Comparison of ENCODE assay signal across 8 cellular contexts in the genomic region with DNA sequence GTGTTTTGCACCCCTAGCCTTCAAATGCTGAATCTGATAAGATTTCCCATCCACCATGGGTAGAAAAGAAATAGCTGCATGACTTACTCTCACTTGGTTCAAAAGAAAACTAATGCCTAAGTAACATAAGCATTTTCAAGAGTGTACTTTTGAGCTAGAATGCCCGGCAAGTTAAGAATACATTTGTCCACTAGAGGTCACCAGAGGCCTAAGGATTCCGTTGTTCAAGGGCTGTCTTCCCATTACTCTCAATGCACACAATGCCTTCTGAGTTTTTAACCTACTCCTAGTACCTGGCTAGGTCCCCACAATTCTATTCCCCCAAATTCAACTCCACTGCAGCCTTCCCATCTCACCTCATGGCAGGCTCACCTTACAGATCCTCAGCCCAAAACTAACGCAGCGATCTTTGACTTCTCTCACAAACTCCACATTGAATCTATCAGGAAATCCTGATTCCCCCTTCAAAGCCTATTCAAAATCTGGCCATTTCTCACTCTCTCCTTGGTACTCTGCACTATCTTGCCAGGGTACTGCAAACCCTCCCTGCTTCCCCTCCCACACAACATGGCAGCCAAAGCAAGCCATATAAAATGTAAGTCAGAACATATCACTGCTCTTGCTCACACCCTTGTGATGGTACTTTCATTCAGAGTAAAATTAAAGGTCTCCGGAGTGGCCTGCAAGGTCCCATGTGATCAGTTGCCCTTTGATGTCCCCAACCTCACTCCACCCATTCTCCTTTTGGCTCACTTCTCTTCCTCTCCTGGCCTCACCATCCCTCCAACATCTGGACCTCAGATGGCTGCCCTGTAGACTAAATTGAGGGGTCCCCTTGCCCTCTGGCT.
DNase-seq lines count a peak whose midpoint lies in the region; ATAC-seq and TF ChIP-seq lines count a peak whose summit lies in the region.

No MANE protein-coding gene starts in this region.

- no peak overlapping the region for H3K27ac ChIP-seq in brain microvascular endothelial cell

- in situ Hi-C loops in brain microvascular endothelial cell (cut with HindIII; ENCODE audit: low pct_ligation_motif_present, low sequenced_read_pairs), result no loop called here

- TF ChIP-seq CTCF in brain microvascular endothelial cell (IDR thresholded peaks at IDR 0.05; ENCODE audit: low read depth, low read length, missing control alignments), result peak; percentile 68

- no peaks in the 10 kb centered on the region for H3K27me3 ChIP-seq in brain microvascular endothelial cell (replicated peaks)

- peak; percentile 78 for DNase-seq in AG08395 (ENCODE audit: low spot score)
- DNase-seq in NCI-H1694 (lab: John Stamatoyannopoulos, UW), result peak; percentile 79
- peak; percentile 11 to 82 for DNase-seq in SW 1271 (lab: John Stamatoyannopoulos, UW)
- peak; percentile 66 for DNase-seq in brain microvascular endothelial cell
- DNase-seq in iris pigment epithelial cell (ENCODE audit: low read depth), result peak; percentile 66
- peak; percentile 44 for DNase-seq in stimulated activated CD4-positive, alpha-beta T cell treated with anti-CD3 and anti-CD28 coated beads, Interleukin-2, amount 100 ng/mL, for 4 hours (ENCODE audit: low read depth)

- peaks cover 6% of the 10 kb centered on the region for H3K36me3 ChIP-seq in brain microvascular endothelial cell (replicated peaks)

- peak; percentile 90 for ATAC-seq in GM18517 (IDR thresholded peaks at IDR 0.05; ENCODE audit: unreplicated experiment)
- peak; percentile 94 for ATAC-seq in HG02938 (IDR thresholded peaks at IDR 0.05; ENCODE audit: unreplicated experiment)

- H3K4me3 ChIP-seq in brain microvascular endothelial cell (ENCODE audit: low read depth, low read length), result no peak overlapping the region
